In genomic region chr1:53390736-53391135, GRCh38 we compare ENCODE assay signal across 8 cellular contexts.
"Had no signal": no experiment of that assay in that cellular context is flagged by ENCODE, and none has a peak within 500 bp of the region (broad histone marks: within the 10 kb centered on the region; RNA-seq: fewer than 3 reads in every experiment).

No MANE protein-coding gene starts in this region.

- H3K27ac Mint-ChIP-seq: activated T-helper 1 cell treated with anti-CD3 and anti-CD28 coated beads, Interleukin-12 subunit alpha, Interleukin-12 subunit beta, Interleukin-2, Interleukin-4 antibody, amounts not matched to agents 30 ng/mL and 10 ng/mL and 1 ng/mL, durations not matched to agents 14 hours and 24 hours and 36 hours had no signal

- H3K27me3 Mint-ChIP-seq: activated naive CD8-positive, alpha-beta T cell treated with anti-CD3 and anti-CD28 coated beads, Interleukin-2, amount 50 U/mL, for 24 hours had no signal

- ATAC-seq: activated naive CD8-positive, alpha-beta T cell treated with anti-CD3 and anti-CD28 coated beads, Interleukin-2, amount 50 U/mL, for 24 hours; gastroesophageal sphincter had no signal

- DNase-seq: activated naive CD4-positive, alpha-beta T cell; activated naive CD8-positive, alpha-beta T cell treated with anti-CD3 and anti-CD28 coated beads, Interleukin-2, amount 50 U/mL, for 24 hours; left cardiac atrium; retina; stimulated activated naive CD4-positive, alpha-beta T cell; SW 1271 had no signal

- H3K4me3 Mint-ChIP-seq: activated naive CD8-positive, alpha-beta T cell treated with anti-CD3 and anti-CD28 coated beads, Interleukin-2, amount 50 U/mL, for 24 hours; activated T-helper 1 cell treated with anti-CD3 and anti-CD28 coated beads, Interleukin-12 subunit alpha, Interleukin-12 subunit beta, Interleukin-2, Interleukin-4 antibody, amounts not matched to agents 30 ng/mL and 10 ng/mL and 1 ng/mL, durations not matched to agents 14 hours and 24 hours and 36 hours had no signal

- H3K4me1 Mint-ChIP-seq: activated naive CD8-positive, alpha-beta T cell treated with anti-CD3 and anti-CD28 coated beads, Interleukin-2, amount 50 U/mL, for 24 hours had no signal
